Comparison of ENCODE assay signal across 10 cellular contexts in the genomic region with DNA sequence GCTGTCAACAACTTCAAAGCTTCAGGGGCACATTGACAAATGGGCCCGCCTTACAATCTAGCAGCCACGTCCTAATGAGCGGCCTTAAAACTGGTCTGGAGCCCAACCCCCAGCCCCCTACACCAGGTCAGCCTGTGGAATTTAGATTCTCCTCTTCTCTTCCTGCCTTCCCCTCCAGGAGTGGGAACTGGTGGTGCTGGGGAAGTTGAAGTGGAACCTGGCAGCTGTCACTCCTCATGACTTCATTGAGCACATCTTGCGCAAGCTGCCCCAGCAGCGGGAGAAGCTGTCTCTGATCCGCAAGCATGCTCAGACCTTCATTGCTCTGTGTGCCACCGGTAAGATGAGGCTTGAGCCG. TPM values are rescaled to one million over a fixed set of nuclear protein-coding genes. Genes with fewer than 3 reads are reported as not detected.
DNase-seq lines count a peak whose midpoint lies in the region; ATAC-seq and TF ChIP-seq lines count a peak whose summit lies in the region.
"Had no signal": no experiment of that assay in that cellular context is flagged by ENCODE, and none has a peak within 500 bp of the region (broad histone marks: within the 10 kb centered on the region; RNA-seq: fewer than 3 reads in every experiment).

No MANE protein-coding gene starts in this region.

- no peak overlapping the region for H3K27ac ChIP-seq in testis

- peak overlapping the region; percentile 88 for H3K4me3 Mint-ChIP-seq in activated CD8-positive, alpha-beta memory T cell treated with anti-CD3 and anti-CD28 coated beads, Interleukin-2, amount 10 ng/mL, durations not matched to agents 7 days and 5 days
- H3K4me3 Mint-ChIP-seq in activated naive CD8-positive, alpha-beta T cell = peak overlapping the region; percentile 98

- 36 to 46% methylated on average over 5 to 8 of the region's 8 CpGs for WGBS in testis, 2 donors

- no peak for DNase-seq in activated CD8-positive, alpha-beta memory T cell treated with anti-CD3 and anti-CD28 coated beads, Interleukin-2, amount 10 ng/mL, durations not matched to agents 7 days and 5 days
- DNase-seq in activated CD8-positive, alpha-beta memory T cell treated with anti-CD3 and anti-CD28 coated beads, Interleukin-2, amount 50 U/mL, for 48 hours = no peak
- DNase-seq in left colon (peak; percentile 69 to 84), testis (peak; percentile 45), cerebellar nuclear complex (lab: John Stamatoyannopoulos, UW) (no peak), iPS-NIHi11 (ENCODE audit: low spot score) (no peak)
- DNase-seq: cortex of kidney, NCI-H187 treated with DMSO at 0.1 percent for 48 hours had no signal

- H3K36me3 Mint-ChIP-seq in activated CD8-positive, alpha-beta memory T cell treated with anti-CD3 and anti-CD28 coated beads, Interleukin-2, amount 10 ng/mL, durations not matched to agents 7 days and 5 days = peaks cover 92% of the 10 kb centered on the region
- peaks cover 20% of the 10 kb centered on the region for H3K36me3 Mint-ChIP-seq in activated naive CD8-positive, alpha-beta T cell

- no peaks in the 10 kb centered on the region for H3K9me3 ChIP-seq in testis

- peak overlapping the region; percentile 70 for H3K27ac Mint-ChIP-seq in activated CD8-positive, alpha-beta memory T cell treated with anti-CD3 and anti-CD28 coated beads, Interleukin-2, amount 10 ng/mL, durations not matched to agents 7 days and 5 days
- peak overlapping the region; percentile 86 for H3K27ac Mint-ChIP-seq in activated naive CD8-positive, alpha-beta T cell

- no peak overlapping the region for H3K4me3 ChIP-seq in testis

- no peaks in the 10 kb centered on the region for H3K9me3 Mint-ChIP-seq in activated CD8-positive, alpha-beta memory T cell treated with anti-CD3 and anti-CD28 coated beads, Interleukin-2, amount 10 ng/mL, durations not matched to agents 7 days and 5 days (ENCODE audit: low read depth)
- H3K9me3 Mint-ChIP-seq in activated naive CD8-positive, alpha-beta T cell (ENCODE audit: low read depth) = no peaks in the 10 kb centered on the region

- TF ChIP-seq CTCF in testis (IDR thresholded peaks at IDR 0.05) = no peak

- intact Hi-C loops in left colon (cut with DNase I, micrococcal nuclease) (loop anchor here in 1 of 2 donors (5.0 to 10.0 kb wide), 4 partner anchors 171 to 404 kb away; partner anchors contain the start of gene PARP11), testis (cut with DNase I; ENCODE audit: low total_unique reads) (loop anchor here (10.0 kb wide), 1 partner anchor 244 kb away; no protein-coding TSS in a partner anchor)

- no peaks in the 10 kb centered on the region for H3K27me3 ChIP-seq in testis

- H3K4me1 ChIP-seq in testis = peaks cover 35% of the 10 kb centered on the region

- CTCF ChIA-PET in activated CD8-positive, alpha-beta memory T cell treated with anti-CD3 and anti-CD28 coated beads, Interleukin-2, amount 10 ng/mL, durations not matched to agents 7 days and 5 days (lab: Charles Lee) = interaction anchor here (0.9 to 7.2 kb wide), 7 partner anchors 9 to 392 kb away, joined by 3 to 97 read pairs (median 38); no protein-coding TSS in a partner anchor

- H3K4me1 Mint-ChIP-seq in activated CD8-positive, alpha-beta memory T cell treated with anti-CD3 and anti-CD28 coated beads, Interleukin-2, amount 10 ng/mL, durations not matched to agents 7 days and 5 days = peaks cover 70% of the 10 kb centered on the region
- peaks cover 57% of the 10 kb centered on the region for H3K4me1 Mint-ChIP-seq in activated naive CD8-positive, alpha-beta T cell (ENCODE audit: low read depth)

- no peak for TF ChIP-seq POLR2A in testis (IDR thresholded peaks at IDR 0.05)

- ATAC-seq in activated CD8-positive, alpha-beta memory T cell treated with anti-CD3 and anti-CD28 coated beads, Interleukin-2, amount 10 ng/mL, durations not matched to agents 7 days and 5 days = no peak
- peak; percentile 48 for ATAC-seq in left colon
- ATAC-seq in GM19397 (IDR thresholded peaks at IDR 0.05; ENCODE audit: unreplicated experiment) = no peak

- no peaks in the 10 kb centered on the region for H3K27me3 Mint-ChIP-seq in activated CD8-positive, alpha-beta memory T cell treated with anti-CD3 and anti-CD28 coated beads, Interleukin-2, amount 10 ng/mL, durations not matched to agents 7 days and 5 days
- no peaks in the 10 kb centered on the region for H3K27me3 Mint-ChIP-seq in activated naive CD8-positive, alpha-beta T cell

- H3K36me3 ChIP-seq in testis (ENCODE audit: low read depth, missing control alignments) = no peaks in the 10 kb centered on the region

RNA-seq across cellular contexts. Expression of gene CCND2, which starts 5.0 kb away (rescaled TPM):
- 100 to 1,000 TPM; 492 to 862 TPM for total RNA-seq in activated CD8-positive, alpha-beta memory T cell treated with anti-CD3 and anti-CD28 coated beads, Interleukin-2, amount 10 ng/mL, durations not matched to agents 7 days and 5 days
- total RNA-seq in left colon (100 to 1,000 TPM in 1 of 2 donors, 10 to 100 TPM in 1; 97.7 to 106 TPM), testis (10 to 100 TPM; 19.9 to 21.3 TPM)
- polyA plus RNA-seq in testis (ENCODE audit: insufficient read depth, low read depth, low replicate concordance) = 7.9 TPM

RNA-seq across cellular contexts. Expression of gene TIGAR, which starts 42.5 kb away (rescaled TPM):
- total RNA-seq in activated CD8-positive, alpha-beta memory T cell treated with anti-CD3 and anti-CD28 coated beads, Interleukin-2, amount 10 ng/mL, durations not matched to agents 7 days and 5 days = 10 to 100 TPM in 1 of 2 experiments, 1 to 10 TPM in 1; 7.6 to 18.1 TPM
- 10 to 100 TPM; 13.0 to 14.4 TPM for total RNA-seq in left colon
- 10 to 100 TPM in 1 of 2 donors, 1 to 10 TPM in 1; 5.1 to 14.6 TPM for total RNA-seq in testis
- polyA plus RNA-seq in testis (ENCODE audit: insufficient read depth, low read depth, low replicate concordance) = 14.2 TPM

Comparison
In these comparisons a context has a peak if more than half of its experiments do, and no peak if none do; other contexts are left out.
1. DNase-seq: peak in left colon (2 of 2) and testis (single experiment); none in activated CD8-positive, alpha-beta memory T cell treated with anti-CD3 and anti-CD28 coated beads, Interleukin-2, amount 10 ng/mL, durations not matched to agents 7 days and 5 days (single experiment), activated CD8-positive, alpha-beta memory T cell treated with anti-CD3 and anti-CD28 coated beads, Interleukin-2, amount 50 U/mL, for 48 hours (single experiment), cerebellar nuclear complex (0 of 2) and iPS-NIHi11 (single experiment).
2. RNA of gene CCND2, which starts 5.0 kb away (total RNA-seq): 492 to 862 TPM in activated CD8-positive, alpha-beta memory T cell treated with anti-CD3 and anti-CD28 coated beads, Interleukin-2, amount 10 ng/mL, durations not matched to agents 7 days and 5 days; 97.7 to 106 TPM in left colon and 19.9 to 21.3 TPM in testis; every median in the first group is over 4 times any median in the second.